ENCODE assay signal across 18 cellular contexts in the genomic region with DNA sequence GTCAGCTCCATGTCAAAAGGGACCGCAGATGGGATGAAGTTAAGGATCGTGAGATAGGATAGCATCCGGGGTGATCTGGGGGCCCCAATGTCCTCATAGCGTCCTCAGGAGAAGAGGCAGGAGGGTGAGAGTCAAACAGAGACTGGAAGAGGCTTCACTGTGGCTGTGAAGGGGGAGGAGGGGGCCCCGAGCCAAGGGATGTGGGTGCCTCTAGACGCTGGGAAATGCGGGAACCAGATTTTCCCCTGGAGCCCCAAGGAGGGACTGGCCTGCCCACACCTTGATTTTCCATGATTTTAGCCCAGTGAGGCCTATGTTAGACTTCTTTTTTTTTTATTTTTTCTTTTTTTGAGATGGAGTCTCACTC.
DNase-seq lines count a peak whose midpoint lies in the region; ATAC-seq and TF ChIP-seq lines count a peak whose summit lies in the region.
"Had no signal": no experiment of that assay in that cellular context is flagged by ENCODE, and none has a peak within 500 bp of the region (broad histone marks: within the 10 kb centered on the region; RNA-seq: fewer than 3 reads in every experiment).

No MANE protein-coding gene starts in this region.

- CTCF ChIA-PET in GM10248 (lab: Yijun Ruan, JAX) = interaction anchor here (1.0 kb wide), 1 partner anchor 167 kb away, joined by 3 read pairs; no protein-coding TSS in a partner anchor

- H3K4me1 Mint-ChIP-seq in IgD-negative memory B cell (peaks cover 26 to 52% (median 39%) of the 10 kb centered on the region in 3 donors), memory B cell (peaks cover 46% of the 10 kb centered on the region)
- peaks cover 85% of the 10 kb centered on the region for H3K4me1 Mint-ChIP-seq in stimulated activated memory B cell treated with anti-CD40 and anti-IgM and Interleukin-4, amounts not matched to agents 10 μg/mL and 1 μg/mL and 100 μg/mL, for 72 hours

- TF ChIP-seq CTCF in GM10248 (IDR thresholded peaks at IDR 0.05; ENCODE audit: control extremely low read depth, extremely low read depth, low read depth, missing control alignments) = no peak

- H3K27ac ChIP-seq in BLaER1 treated with 17β-estradiol and CSF1 and Interleukin-3, amounts not matched to agents 10 nM and 100 nM = peak overlapping the region in 1 of 11 experiments; percentile 25; a peak in 1 of 22 replicates

- DNase-seq in memory B cell (ENCODE audit: low spot score in 2 of 2) (no peak), SKM-1 treated with dmso at 0.1 percent for 144 hours (lab: John Stamatoyannopoulos, UW; ENCODE audit: unreplicated experiment) (no peak), GM10248 (ENCODE audit: extremely low spot score) (no peak), NCI-H2171 (lab: John Stamatoyannopoulos, UW) (no peak)
- DNase-seq: CD4-positive, alpha-beta T cell; CD8-positive, alpha-beta memory T cell; DMS 273 treated with DMSO at 0.1 percent for 48 hours; DMS79; EL; GDM1; HFFc6 had no signal

- peak overlapping the region in 2 of 11 experiments; percentile 12 to 63; a peak in 1 of 22 replicates for H3K9ac ChIP-seq in BLaER1 treated with 17β-estradiol and CSF1 and Interleukin-3, amounts not matched to agents 10 nM and 100 nM

- ATAC-seq in memory B cell (ENCODE audit: low read depth) (no peak), HG02678 (IDR thresholded peaks at IDR 0.05; ENCODE audit: unreplicated experiment) (no peak)
- ATAC-seq in stimulated activated memory B cell treated with anti-CD40 and anti-IgM and Interleukin-4, amounts not matched to agents 10 μg/mL and 1 μg/mL and 100 μg/mL, for 72 hours = no peak
- ATAC-seq: GM23338 had no signal

- H3K4me3 ChIP-seq in BLaER1 treated with 17β-estradiol and CSF1 and Interleukin-3, amounts not matched to agents 10 nM and 100 nM = no peak overlapping the region
- H3K4me3 ChIP-seq: GM23338, HAP-1 had no signal

- H3K36me3 ChIP-seq in BLaER1 treated with 17β-estradiol and CSF1 and Interleukin-3, amounts not matched to agents 10 nM and 100 nM = peaks cover 0 to 21% (median 3%) of the 10 kb centered on the region in 11 experiments; a peak in 6 of 22 replicates
- H3K36me3 ChIP-seq: HAP-1 had no signal

- no peaks in the 10 kb centered on the region; a peak in 1 of 22 replicates for H3K9me3 ChIP-seq in BLaER1 treated with 17β-estradiol and CSF1 and Interleukin-3, amounts not matched to agents 10 nM and 100 nM (replicated peaks in 1 of 11)
- H3K9me3 ChIP-seq: HAP-1 had no signal

- H3K4me3 Mint-ChIP-seq in IgD-negative memory B cell (no peak overlapping the region), memory B cell (no peak overlapping the region)
- no peak overlapping the region for H3K4me3 Mint-ChIP-seq in stimulated activated memory B cell treated with anti-CD40 and anti-IgM and Interleukin-4, amounts not matched to agents 10 μg/mL and 1 μg/mL and 100 μg/mL, for 72 hours
- H3K4me3 Mint-ChIP-seq: CD14-positive monocyte; CD4-positive, alpha-beta T cell; GM23338; HFFc6 had no signal

- H3K9me3 Mint-ChIP-seq in IgD-negative memory B cell (no peaks in the 10 kb centered on the region), memory B cell (no peaks in the 10 kb centered on the region)
- H3K9me3 Mint-ChIP-seq in stimulated activated memory B cell treated with anti-CD40 and anti-IgM and Interleukin-4, amounts not matched to agents 10 μg/mL and 1 μg/mL and 100 μg/mL, for 72 hours = no peaks in the 10 kb centered on the region
- H3K9me3 Mint-ChIP-seq: CD4-positive, alpha-beta T cell; CD8-positive, alpha-beta memory T cell; HFFc6 had no signal

- H3K36me3 Mint-ChIP-seq in IgD-negative memory B cell = peaks cover 10% of the 10 kb centered on the region
- peaks cover 21% of the 10 kb centered on the region for H3K36me3 Mint-ChIP-seq in memory B cell
- peaks cover 22% of the 10 kb centered on the region for H3K36me3 Mint-ChIP-seq in stimulated activated memory B cell treated with anti-CD40 and anti-IgM and Interleukin-4, amounts not matched to agents 10 μg/mL and 1 μg/mL and 100 μg/mL, for 72 hours
- H3K36me3 Mint-ChIP-seq: CD8-positive, alpha-beta memory T cell had no signal

- H3K27ac Mint-ChIP-seq in IgD-negative memory B cell = peak overlapping the region in 2 of 3 donors; percentile 19 to 72
- H3K27ac Mint-ChIP-seq in memory B cell = peak overlapping the region; percentile 70
- H3K27ac Mint-ChIP-seq in stimulated activated memory B cell treated with anti-CD40 and anti-IgM and Interleukin-4, amounts not matched to agents 10 μg/mL and 1 μg/mL and 100 μg/mL, for 72 hours = peak overlapping the region; percentile 39
- H3K27ac Mint-ChIP-seq: CD4-positive, alpha-beta T cell; GM23338; HFFc6 had no signal

- H3K27me3 Mint-ChIP-seq in IgD-negative memory B cell (no peaks in the 10 kb centered on the region), memory B cell (no peaks in the 10 kb centered on the region)
- H3K27me3 Mint-ChIP-seq in stimulated activated memory B cell treated with anti-CD40 and anti-IgM and Interleukin-4, amounts not matched to agents 10 μg/mL and 1 μg/mL and 100 μg/mL, for 72 hours = no peaks in the 10 kb centered on the region
- H3K27me3 Mint-ChIP-seq: CD4-positive, alpha-beta T cell had no signal

- H4K20me1 ChIP-seq in BLaER1 treated with 17β-estradiol and CSF1 and Interleukin-3, amounts not matched to agents 10 nM and 100 nM = peaks cover 0 to 68% (median 45%) of the 10 kb centered on the region in 11 experiments; a peak in 16 of 22 replicates

- H3K4me1 ChIP-seq in BLaER1 treated with 17β-estradiol and CSF1 and Interleukin-3, amounts not matched to agents 10 nM and 100 nM = peaks cover 34 to 87% (median 75%) of the 10 kb centered on the region in 10 experiments
- H3K4me1 ChIP-seq: HAP-1 had no signal

- H3K4me2 ChIP-seq in BLaER1 treated with 17β-estradiol and CSF1 and Interleukin-3, amounts not matched to agents 10 nM and 100 nM = peak overlapping the region in 9 of 11 experiments; percentile 55 to 83 (median 69); a peak in 16 of 22 replicates
- H3K4me2 ChIP-seq: GM23338 had no signal

- POLR2A ChIA-PET in GM10248 (lab: Yijun Ruan, JAX) = no interaction called here

- peaks cover 0 to 9% (median 0%) of the 10 kb centered on the region in 11 experiments; a peak in 1 of 22 replicates for H3K27me3 ChIP-seq in BLaER1 treated with 17β-estradiol and CSF1 and Interleukin-3, amounts not matched to agents 10 nM and 100 nM
